In the genomic region with DNA sequence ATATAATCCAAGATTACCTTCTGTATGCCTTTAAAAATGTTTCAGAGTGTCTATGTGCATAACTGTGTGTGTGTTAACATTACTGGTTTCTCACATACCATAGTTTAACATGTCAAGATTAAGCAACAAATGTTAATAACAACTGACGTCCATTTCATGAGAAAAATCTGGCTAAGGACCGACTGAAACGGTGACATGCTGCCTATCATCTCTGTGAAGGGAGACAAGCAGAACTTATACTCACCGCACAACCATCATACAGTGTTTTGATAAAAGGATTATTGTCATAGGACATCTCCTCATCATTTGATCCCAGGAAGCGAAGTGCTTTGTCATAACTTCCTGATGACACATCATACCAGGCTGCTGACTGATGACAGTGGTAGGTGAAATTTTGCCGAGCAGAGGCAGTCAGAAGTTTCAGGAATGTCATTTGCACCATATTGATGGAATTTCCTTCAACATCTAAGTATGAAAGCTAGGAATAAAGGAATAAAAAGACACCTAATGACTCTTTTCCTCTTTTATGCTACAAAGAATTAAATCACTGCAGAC, we compare ENCODE assay signal across 12 cellular contexts.
DNase-seq lines count a peak whose midpoint lies in the region; ATAC-seq and TF ChIP-seq lines count a peak whose summit lies in the region.
"Had no signal": no experiment of that assay in that cellular context is flagged by ENCODE, and none has a peak within 500 bp of the region (broad histone marks: within the 10 kb centered on the region; RNA-seq: fewer than 3 reads in every experiment).

No MANE protein-coding gene starts in this region.

- no peaks in the 10 kb centered on the region for H3K4me1 Mint-ChIP-seq in activated CD4-positive, alpha-beta T cell treated with anti-CD3 and anti-CD28 coated beads for 36 hours
- H3K4me1 Mint-ChIP-seq in activated T-helper 17 cell treated with anti-CD3 and anti-CD28 coated beads, Interleukin-2, amount 50 U/mL, for 72 hours, result no peaks in the 10 kb centered on the region
- H3K4me1 Mint-ChIP-seq: activated naive CD8-positive, alpha-beta T cell treated with anti-CD3 and anti-CD28 coated beads, Interleukin-2, amount 10 ng/mL, durations not matched to agents 7 days and 5 days; B cell; natural killer cell had no signal

- DNase-seq in AG04449 (ENCODE audit: low read depth, low spot score) (peak; percentile 65), HS-5 (ENCODE audit: low read depth) (peak; percentile 93), amniotic stem cell (lab: John Stamatoyannopoulos, UW) (peak; percentile 47), iris pigment epithelial cell (ENCODE audit: low read depth) (peak; percentile 91), NCI-H1930 (lab: John Stamatoyannopoulos, UW) (no peak), NCI-H774 (lab: John Stamatoyannopoulos, UW) (no peak)
- no peak for DNase-seq in activated CD4-positive, alpha-beta T cell treated with anti-CD3 and anti-CD28 coated beads for 36 hours
- DNase-seq: activated naive CD8-positive, alpha-beta T cell treated with anti-CD3 and anti-CD28 coated beads, Interleukin-2, amount 10 ng/mL, durations not matched to agents 7 days and 5 days; natural killer cell; NCI-H1694 had no signal

- intact Hi-C loops in activated CD4-positive, alpha-beta T cell treated with anti-CD3 and anti-CD28 coated beads for 36 hours (cut with DNase I, micrococcal nuclease), result no loop called here

- no peaks in the 10 kb centered on the region for H3K9me3 Mint-ChIP-seq in activated CD4-positive, alpha-beta T cell treated with anti-CD3 and anti-CD28 coated beads for 36 hours (ENCODE audit: low read depth)
- no peaks in the 10 kb centered on the region for H3K9me3 Mint-ChIP-seq in activated T-helper 17 cell treated with anti-CD3 and anti-CD28 coated beads, Interleukin-2, amount 50 U/mL, for 72 hours
- H3K9me3 Mint-ChIP-seq: activated naive CD8-positive, alpha-beta T cell treated with anti-CD3 and anti-CD28 coated beads, Interleukin-2, amount 10 ng/mL, durations not matched to agents 7 days and 5 days had no signal

- no peaks in the 10 kb centered on the region for H3K36me3 Mint-ChIP-seq in activated CD4-positive, alpha-beta T cell treated with anti-CD3 and anti-CD28 coated beads for 36 hours (ENCODE audit: low read depth)
- no peaks in the 10 kb centered on the region for H3K36me3 Mint-ChIP-seq in activated T-helper 17 cell treated with anti-CD3 and anti-CD28 coated beads, Interleukin-2, amount 50 U/mL, for 72 hours (ENCODE audit: low read depth)
- H3K36me3 Mint-ChIP-seq: activated naive CD8-positive, alpha-beta T cell treated with anti-CD3 and anti-CD28 coated beads, Interleukin-2, amount 10 ng/mL, durations not matched to agents 7 days and 5 days; natural killer cell had no signal

- H3K4me3 ChIP-seq in AG04449 (ENCODE audit: low read depth, low read length), result no peak overlapping the region

- no peak overlapping the region for H3K4me3 Mint-ChIP-seq in activated CD4-positive, alpha-beta T cell treated with anti-CD3 and anti-CD28 coated beads for 36 hours
- no peak overlapping the region for H3K4me3 Mint-ChIP-seq in activated T-helper 17 cell treated with anti-CD3 and anti-CD28 coated beads, Interleukin-2, amount 50 U/mL, for 72 hours
- H3K4me3 Mint-ChIP-seq: activated naive CD8-positive, alpha-beta T cell treated with anti-CD3 and anti-CD28 coated beads, Interleukin-2, amount 10 ng/mL, durations not matched to agents 7 days and 5 days; B cell; natural killer cell had no signal

- POLR2A ChIA-PET in AG04449 (lab: Yijun Ruan, JAX), result no interaction called here
- POLR2A ChIA-PET in activated CD4-positive, alpha-beta T cell treated with anti-CD3 and anti-CD28 coated beads for 36 hours (lab: Charles Lee), result no interaction called here

- no peaks in the 10 kb centered on the region for H3K27me3 Mint-ChIP-seq in activated CD4-positive, alpha-beta T cell treated with anti-CD3 and anti-CD28 coated beads for 36 hours
- no peaks in the 10 kb centered on the region for H3K27me3 Mint-ChIP-seq in activated T-helper 17 cell treated with anti-CD3 and anti-CD28 coated beads, Interleukin-2, amount 50 U/mL, for 72 hours
- H3K27me3 Mint-ChIP-seq: activated naive CD8-positive, alpha-beta T cell treated with anti-CD3 and anti-CD28 coated beads, Interleukin-2, amount 10 ng/mL, durations not matched to agents 7 days and 5 days; B cell had no signal

- H3K27ac Mint-ChIP-seq in activated CD4-positive, alpha-beta T cell treated with anti-CD3 and anti-CD28 coated beads for 36 hours, result no peak overlapping the region
- H3K27ac Mint-ChIP-seq in activated T-helper 17 cell treated with anti-CD3 and anti-CD28 coated beads, Interleukin-2, amount 50 U/mL, for 72 hours, result no peak overlapping the region
- H3K27ac Mint-ChIP-seq: activated naive CD8-positive, alpha-beta T cell treated with anti-CD3 and anti-CD28 coated beads, Interleukin-2, amount 10 ng/mL, durations not matched to agents 7 days and 5 days; B cell; natural killer cell had no signal

- no peak for ATAC-seq in activated CD4-positive, alpha-beta T cell treated with anti-CD3 and anti-CD28 coated beads for 36 hours
- ATAC-seq in activated T-helper 17 cell treated with anti-CD3 and anti-CD28 coated beads, Interleukin-2, amount 50 U/mL, for 72 hours (replicated peaks), result no peak
- ATAC-seq: natural killer cell had no signal

- CTCF ChIA-PET in AG04449 (lab: Yijun Ruan, JAX), result interaction anchor here (1.9 kb wide), 1 partner anchor 27 kb away, joined by 8 read pairs; no protein-coding TSS in a partner anchor
- CTCF ChIA-PET in activated CD4-positive, alpha-beta T cell treated with anti-CD3 and anti-CD28 coated beads for 36 hours (lab: Charles Lee), result no interaction called here

- no peak for TF ChIP-seq CTCF in AG04449 (IDR thresholded peaks at IDR 0.05; ENCODE audit: insufficient read depth, low read length, missing control alignments)

Comparison
In these comparisons a context has a peak if more than half of its experiments do, and no peak if none do; other contexts are left out.
1. DNase-seq: peak in AG04449 (single experiment), HS-5 (single experiment), amniotic stem cell (single experiment) and iris pigment epithelial cell (single experiment); none in NCI-H1930 (0 of 2), activated CD4-positive, alpha-beta T cell treated with anti-CD3 and anti-CD28 coated beads for 36 hours (single experiment) and NCI-H774 (single experiment).